ENCODE assay signal across 8 cellular contexts in the genomic region with DNA sequence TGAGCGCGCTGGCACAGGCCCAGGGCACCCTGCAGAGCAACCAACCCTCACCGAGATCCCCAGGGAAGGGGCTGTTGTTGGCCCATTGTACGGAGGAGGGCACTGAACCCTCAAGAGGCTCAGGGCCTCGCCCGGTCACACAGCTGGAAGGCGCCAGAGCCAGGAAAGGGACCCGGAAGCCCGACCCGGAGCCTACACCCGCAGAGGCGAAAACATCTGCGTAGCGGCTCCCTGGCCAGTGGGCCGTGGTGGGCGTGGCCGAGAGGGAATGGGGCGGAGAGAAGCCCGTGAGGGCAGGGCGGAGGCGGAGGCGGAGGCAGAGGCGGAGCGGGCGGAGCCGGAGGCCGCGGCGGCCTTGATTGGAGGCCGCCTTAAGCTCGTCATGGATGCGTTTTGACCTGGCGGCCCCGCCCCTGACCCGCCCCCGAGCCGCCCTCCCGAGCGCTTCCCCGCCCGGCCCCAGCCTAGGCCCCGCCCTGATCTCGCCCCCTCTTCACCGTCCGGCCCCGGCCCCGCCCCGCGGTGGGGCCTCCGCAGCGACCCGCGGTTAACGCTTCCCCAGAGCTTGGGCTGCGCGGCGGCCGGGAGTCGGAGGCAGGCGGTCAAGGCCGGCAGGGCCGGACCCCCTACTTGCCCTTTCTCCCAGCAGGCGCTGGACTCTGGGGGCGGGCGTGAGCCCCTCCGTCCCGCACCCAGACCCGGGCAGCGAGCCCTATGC. TPM values are rescaled to one million over a fixed set of nuclear protein-coding genes. Genes with fewer than 3 reads are reported as not detected.
A peak's percentile ranks its signal among the peaks of the same experiment; 100 is the strongest.
DNase-seq lines count a peak whose midpoint lies in the region; ATAC-seq and TF ChIP-seq lines count a peak whose summit lies in the region.

No MANE protein-coding gene starts in this region.

- H3K27ac ChIP-seq in DOHH2 (ENCODE audit: low read depth, low read length) (peak overlapping the region; percentile 94), GM23248 (peak overlapping the region; percentile 67), Karpas-422 (ENCODE audit: low read length) (peak overlapping the region; percentile 25; the same call in 1 of the 2 replicates), fibroblast of lung (ENCODE audit: insufficient read depth, low read length) (peak overlapping the region; percentile 80)

- peaks cover 15% of the 10 kb centered on the region for H3K79me2 ChIP-seq in DOHH2 (ENCODE audit: control insufficient read depth, low read length)
- peaks cover 9% of the 10 kb centered on the region for H3K79me2 ChIP-seq in GM23248 (ENCODE audit: insufficient read depth)
- 0 out of 2 replicates have a peak, but pooled peaks cover 5% of the 10 kb centered on the region for H3K79me2 ChIP-seq in Karpas-422 (ENCODE audit: low read length)
- H3K79me2 ChIP-seq in fibroblast of lung (ENCODE audit: control insufficient read depth, insufficient read depth, low read length), result peaks cover 9% of the 10 kb centered on the region

- peaks cover 27 to 65% of the 10 kb centered on the region in 2 donors for H3K4me1 Mint-ChIP-seq in natural killer cell
- H3K4me1 Mint-ChIP-seq in stimulated activated naive B cell treated with anti-CD40 and anti-IgM and Interleukin-4, amounts not matched to agents 10 μg/mL and 1 μg/mL and 100 μg/mL, for 72 hours, result peaks cover 36 to 60% of the 10 kb centered on the region in 2 donors

- H2AFZ ChIP-seq in GM23248, result peak overlapping the region; percentile 91
- H2AFZ ChIP-seq in Karpas-422 (ENCODE audit: low read length), result peak overlapping the region; percentile 87
- H2AFZ ChIP-seq in fibroblast of lung (ENCODE audit: low read length), result peak overlapping the region; percentile 89

- H3K27me3 ChIP-seq in DOHH2 (ENCODE audit: control insufficient read depth, low read length) (peaks cover 5% of the 10 kb centered on the region), GM23248 (replicated peaks; ENCODE audit: insufficient read depth) (no peaks in the 10 kb centered on the region), Karpas-422 (ENCODE audit: low read length) (no peaks in the 10 kb centered on the region), fibroblast of lung (ENCODE audit: control insufficient read depth, insufficient read depth, low read length) (no peaks in the 10 kb centered on the region)

- peaks cover 22% of the 10 kb centered on the region for H3K36me3 ChIP-seq in DOHH2 (ENCODE audit: control insufficient read depth, low read length)
- H3K36me3 ChIP-seq in GM23248 (ENCODE audit: low read depth), result no peaks in the 10 kb centered on the region
- H3K36me3 ChIP-seq in Karpas-422 (ENCODE audit: insufficient read depth, low read length), result peaks cover 8% of the 10 kb centered on the region
- H3K36me3 ChIP-seq in fibroblast of lung (ENCODE audit: control insufficient read depth, insufficient read depth, low read length), result peaks cover 7% of the 10 kb centered on the region

- H3K9me3 Mint-ChIP-seq in natural killer cell, result no peaks in the 10 kb centered on the region
- no peaks in the 10 kb centered on the region for H3K9me3 Mint-ChIP-seq in stimulated activated naive B cell treated with anti-CD40 and anti-IgM and Interleukin-4, amounts not matched to agents 10 μg/mL and 1 μg/mL and 100 μg/mL, for 72 hours

- WGBS in GM23248 (ENCODE audit: low coverage in 1 of 2, low lambda C conversion rate in 2 of 2, missing lambda C conversion rate in 2 of 2), 2 experiments, result 1 to 2% methylated on average over 41 to 58 of the region's 69 CpGs

- H3K36me3 Mint-ChIP-seq in natural killer cell, result no peaks in the 10 kb centered on the region
- peaks cover 6 to 15% of the 10 kb centered on the region in 2 donors for H3K36me3 Mint-ChIP-seq in stimulated activated naive B cell treated with anti-CD40 and anti-IgM and Interleukin-4, amounts not matched to agents 10 μg/mL and 1 μg/mL and 100 μg/mL, for 72 hours

- H3K9ac ChIP-seq in GM23248, result peak overlapping the region; percentile 78
- peak overlapping the region; percentile 72 for H3K9ac ChIP-seq in Karpas-422 (ENCODE audit: low read length)
- H3K9ac ChIP-seq in fibroblast of lung (ENCODE audit: insufficient read depth, low read length), result peak overlapping the region; percentile 69

- no peaks in the 10 kb centered on the region for H3K9me2 ChIP-seq in DOHH2 (replicated peaks; ENCODE audit: control insufficient read depth, low read length)
- H3K9me2 ChIP-seq in GM23248 (ENCODE audit: insufficient read depth), result no peaks in the 10 kb centered on the region
- H3K9me2 ChIP-seq in Karpas-422 (replicated peaks; ENCODE audit: insufficient read depth, low read length), result no peaks in the 10 kb centered on the region

- peak overlapping the region; percentile 93 to 95 for H3K27ac Mint-ChIP-seq in natural killer cell
- H3K27ac Mint-ChIP-seq in stimulated activated naive B cell treated with anti-CD40 and anti-IgM and Interleukin-4, amounts not matched to agents 10 μg/mL and 1 μg/mL and 100 μg/mL, for 72 hours, result peak overlapping the region; percentile 91

- H3F3A ChIP-seq in DOHH2 (ENCODE audit: control insufficient read depth, insufficient read depth), result peaks cover 12% of the 10 kb centered on the region
- H3F3A ChIP-seq in GM23248 (ENCODE audit: insufficient read depth), result peaks cover 16% of the 10 kb centered on the region

- H4K20me1 ChIP-seq in DOHH2 (ENCODE audit: control insufficient read depth, insufficient read depth, low read depth, low read length) (no peaks in the 10 kb centered on the region), GM23248 (ENCODE audit: insufficient read depth) (peaks cover 4% of the 10 kb centered on the region; the same call in 1 of the 2 replicates), Karpas-422 (ENCODE audit: insufficient read depth, low read depth, low read length) (no peaks in the 10 kb centered on the region), fibroblast of lung (ENCODE audit: control insufficient read depth, extremely low read depth, insufficient read depth, low read length) (no peaks in the 10 kb centered on the region)

- in situ Hi-C loops in GM23248 (cut with MboI), result loop anchor here (25.0 kb wide), 1 partner anchor 282 kb away; no protein-coding TSS in a partner anchor

- H3K9me3 ChIP-seq in DOHH2 (ENCODE audit: control insufficient read depth, insufficient read depth, low read length) (no peaks in the 10 kb centered on the region), GM23248 (ENCODE audit: low read depth) (no peaks in the 10 kb centered on the region), Karpas-422 (ENCODE audit: low read length) (no peaks in the 10 kb centered on the region), fibroblast of lung (ENCODE audit: control insufficient read depth, insufficient read depth, low read depth, low read length) (no peaks in the 10 kb centered on the region)

- peak overlapping the region; percentile 92 for H3K4me3 Mint-ChIP-seq in natural killer cell
- H3K4me3 Mint-ChIP-seq in stimulated activated naive B cell treated with anti-CD40 and anti-IgM and Interleukin-4, amounts not matched to agents 10 μg/mL and 1 μg/mL and 100 μg/mL, for 72 hours, result peak overlapping the region; percentile 84 to 88

- peak overlapping the region; percentile 93 for H3K4me3 ChIP-seq in DOHH2 (ENCODE audit: low read length)
- peak overlapping the region; percentile 78 for H3K4me3 ChIP-seq in GM23248
- H3K4me3 ChIP-seq in Karpas-422 (ENCODE audit: low read length), result peak overlapping the region; percentile 61
- peak overlapping the region; percentile 60 to 69 (median 66) for H3K4me3 ChIP-seq in fibroblast of lung (replicated peaks in 1 of 4; ENCODE audit: control extremely low read depth in 1 of 4, insufficient read depth in 1 of 4, low read depth in 3 of 4, low read length in 4 of 4)

- DNase-seq in GM23248 (peak; percentile 98), Karpas-422 (peak; percentile 99), RKO (ENCODE audit: low spot score) (peak; percentile 96), fibroblast of lung (ENCODE audit: low read depth in 2 of 2) (peak; percentile 93 to 95), natural killer cell (peak; percentile 92)
- DNase-seq in activated T-helper 1 cell treated with anti-CD3 and anti-CD28 coated beads, Interleukin-2, amount 50 U/mL, for 16 hours (ENCODE audit: low read depth in 1 of 2, low spot score in 1 of 2), result peak; percentile 88 to 94
- DNase-seq in stimulated activated naive B cell treated with anti-CD40 and anti-IgM and Interleukin-4, amounts not matched to agents 10 μg/mL and 1 μg/mL and 100 μg/mL, for 72 hours, result peak; percentile 97

- H3K4me1 ChIP-seq in DOHH2 (ENCODE audit: control insufficient read depth, low read length), result peaks cover 43% of the 10 kb centered on the region
- H3K4me1 ChIP-seq in GM23248 (ENCODE audit: insufficient read depth), result peaks cover 14% of the 10 kb centered on the region; the same call in 1 of the 2 replicates
- H3K4me1 ChIP-seq in Karpas-422 (ENCODE audit: low read length), result peaks cover 36% of the 10 kb centered on the region
- peaks cover 21% of the 10 kb centered on the region for H3K4me1 ChIP-seq in fibroblast of lung (ENCODE audit: control insufficient read depth, extremely low read depth, insufficient read depth, low read length)

- intact Hi-C loops in natural killer cell (cut with micrococcal nuclease), result loop anchor here (1.0 to 5.0 kb wide), 7 partner anchors 10 to 492 kb away; partner anchors contain the start of genes ADRM1 and OGFR

- H3K4me2 ChIP-seq in DOHH2 (ENCODE audit: low read length) (peak overlapping the region; percentile 99), GM23248 (ENCODE audit: unreplicated experiment) (peak overlapping the region; percentile 90), Karpas-422 (ENCODE audit: low read depth, low read length, poor library complexity, severe bottlenecking) (peak overlapping the region; percentile 72), fibroblast of lung (ENCODE audit: extremely low read depth, insufficient read depth, low read length) (peak overlapping the region; percentile 91)

- peak; percentile 81 to 91 (median 85) for ATAC-seq in natural killer cell
- ATAC-seq in stimulated activated naive B cell treated with anti-CD40 and anti-IgM and Interleukin-4, amounts not matched to agents 10 μg/mL and 1 μg/mL and 100 μg/mL, for 72 hours (replicated peaks), result peak; percentile 79 to 80

- TF ChIP-seq CTCF in DOHH2 (IDR thresholded peaks at IDR 0.05; ENCODE audit: low read depth, low read length, poor library complexity, severe bottlenecking) (no peak), fibroblast of lung (conservative IDR thresholded peaks at IDR 0.05 in 1 of 2, IDR thresholded peaks at IDR 0.05 in 1 of 2; ENCODE audit: low read depth in 1 of 2, low read length in 2 of 2) (no peak), natural killer cell (IDR thresholded peaks at IDR 0.05) (no peak)

- no peaks in the 10 kb centered on the region for H3K27me3 Mint-ChIP-seq in natural killer cell (ENCODE audit: low read depth in 2 of 2)
- no peaks in the 10 kb centered on the region for H3K27me3 Mint-ChIP-seq in stimulated activated naive B cell treated with anti-CD40 and anti-IgM and Interleukin-4, amounts not matched to agents 10 μg/mL and 1 μg/mL and 100 μg/mL, for 72 hours

RNA-seq across cellular contexts. Expression of gene MRGBP, which starts 2.1 kb away (rescaled TPM):
- 15.7 and 17.7 TPM in 2 replicates for total RNA-seq in GM23248 (2014; rRNA removed; shearing (Covaris generic))
- polyA plus RNA-seq in GM23248 (2016; fragmentation: Nextera tagmentation; extraction: Ambion mirVana) (18.7 and 19.8 TPM in 2 replicates), fibroblast of lung (13.1 and 15.2 TPM in 2 replicates)
- 17.9 and 31.9 TPM in 2 replicates for total RNA-seq in Karpas-422 (2014; rRNA removed; shearing (Covaris generic); ENCODE audit: low replicate concordance)
- total RNA-seq in fibroblast of lung (18.5 and 20.3 TPM in 2 replicates), natural killer cell (10 to 100 TPM in 2 of 3 donors, 1 to 10 TPM in 1; 8.3 to 12.8 (median 10.0) TPM)
- 12.6 and 17.4 TPM in 2 replicates for polyA plus RNA-seq in fibroblast of lung (2012)
- polyA minus RNA-seq in fibroblast of lung (ENCODE audit: low replicate concordance), result 4.7 and 17.0 TPM in 2 replicates

RNA-seq across cellular contexts. Expression of gene OGFR, which starts 10.5 kb away (rescaled TPM):
- 42.4 and 52.2 TPM in 2 replicates for total RNA-seq in GM23248 (2014; rRNA removed; shearing (Covaris generic))
- polyA plus RNA-seq in GM23248 (2016; fragmentation: Nextera tagmentation; extraction: Ambion mirVana) (9.7 and 9.9 TPM in 2 replicates), fibroblast of lung (19.7 and 25.9 TPM in 2 replicates)
- total RNA-seq in Karpas-422 (2014; rRNA removed; shearing (Covaris generic); ENCODE audit: low replicate concordance), result 23.8 and 99.0 TPM in 2 replicates
- total RNA-seq in fibroblast of lung (30.8 and 34.0 TPM in 2 replicates), natural killer cell (10 to 100 TPM; 71.0 to 84.0 (median 83.0) TPM)
- 29.3 and 39.7 TPM in 2 replicates for polyA plus RNA-seq in fibroblast of lung (2012)
- 7.3 and 8.1 TPM in 2 replicates for polyA minus RNA-seq in fibroblast of lung (ENCODE audit: low replicate concordance)

RNA-seq across cellular contexts. Expression of gene COL9A3, which starts 22.7 kb away (rescaled TPM):
- total RNA-seq in GM23248 (2014; rRNA removed; shearing (Covaris generic)), result not detected in 2 replicates
- polyA plus RNA-seq in GM23248 (2016; fragmentation: Nextera tagmentation; extraction: Ambion mirVana), result 0.25 TPM in 1 of 2 replicates, not detected in the other
- total RNA-seq in Karpas-422 (2014; rRNA removed; shearing (Covaris generic); ENCODE audit: low replicate concordance), result 41.2 and 87.5 TPM in 2 replicates
- total RNA-seq in fibroblast of lung, result 0.17 and 1.3 TPM in 2 replicates
- 0.17 and 0.59 TPM in 2 replicates for polyA plus RNA-seq in fibroblast of lung
- 0.49 and 1.3 TPM in 2 replicates for polyA plus RNA-seq in fibroblast of lung (2012)
- not detected in 2 replicates for polyA minus RNA-seq in fibroblast of lung (ENCODE audit: low replicate concordance)
- 1 to 10 TPM in 1 of 3 donors, not detected in 2; 1.9 TPM for total RNA-seq in natural killer cell

Comparison
In these comparisons a context has a peak if more than half of its experiments do, and no peak if none do; other contexts are left out.
1. Peak in every context shown above with its lines: DNase-seq, ATAC-seq, H3K4me3 ChIP-seq and H3K27ac ChIP-seq.
2. H3K27ac ChIP-seq: peak in every context shown above with its lines; median percentile 94 in DOHH2; 80 in fibroblast of lung; 67 in GM23248; 25 in Karpas-422.
3. RNA of gene COL9A3, which starts 22.7 kb away (total RNA-seq): 41.2 to 87.5 TPM in Karpas-422; 1.9 TPM in natural killer cell, 0.17 to 1.3 TPM in fibroblast of lung and not detected in GM23248; every median in the first group is over 10 times any median in the second.